In the genomic region with DNA sequence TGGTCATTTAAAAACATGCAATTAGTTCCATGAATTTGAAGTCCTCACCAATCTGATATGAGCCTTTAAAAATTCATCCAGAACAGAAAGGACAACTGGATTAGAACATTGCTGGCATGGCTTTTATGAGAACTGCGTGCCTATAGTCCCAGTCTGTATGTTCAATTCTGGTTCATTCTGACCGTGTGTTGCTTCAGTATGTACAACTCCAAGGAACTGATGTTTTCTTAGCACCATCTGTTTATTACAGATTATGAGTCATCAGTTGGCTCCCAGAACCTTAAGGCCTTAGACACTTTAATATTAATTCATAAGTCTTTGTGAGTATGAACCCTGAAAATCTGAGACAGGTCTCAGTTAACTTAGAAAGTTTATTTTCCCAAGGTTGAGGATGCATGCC, we compare ENCODE assay signal across 18 cellular contexts.
A peak's percentile ranks its signal among the peaks of the same experiment; 100 is the strongest.
DNase-seq lines count a peak whose midpoint lies in the region; ATAC-seq, FAIRE-seq and TF ChIP-seq lines count a peak whose summit lies in the region.
"Had no signal": no experiment of that assay in that cellular context is flagged by ENCODE, and none has a peak within 500 bp of the region (broad histone marks: within the 10 kb centered on the region; RNA-seq: fewer than 3 reads in every experiment).

No MANE protein-coding gene starts in this region.

- ATAC-seq in K562: peak; percentile 55; the same call in 2 of the 3 replicates
- no peak for ATAC-seq in psoas muscle
- no peak for ATAC-seq in HG03097 (IDR thresholded peaks at IDR 0.05; ENCODE audit: low FRiP score, unreplicated experiment)
- ATAC-seq: GM23338 had no signal

- intact Hi-C loops in K562 (cut with micrococcal nuclease) (no loop called here), psoas muscle (cut with DNase I) (no loop called here)

- POLR2A ChIA-PET in AG04449 (lab: Yijun Ruan, JAX): no interaction called here
- POLR2A ChIA-PET in K562 (lab: Yijun Ruan, JAX): no interaction called here

- no peaks in the 10 kb centered on the region for H3K9me3 ChIP-seq in K562 (replicated peaks; ENCODE audit: control insufficient read depth, insufficient read depth, low read depth, low read length)
- H3K9me3 ChIP-seq in psoas muscle: no peaks in the 10 kb centered on the region
- H3K9me3 ChIP-seq: BLaER1, gastrocnemius medialis had no signal

- H3K9me1 ChIP-seq in K562 (ENCODE audit: control insufficient read depth, insufficient read depth, low read length): no peaks in the 10 kb centered on the region

- 10% methylated on average over 2 of the region's 2 CpGs for WGBS in K562 (ENCODE audit: insufficient coverage, low coverage, missing lambda C conversion rate)
- 39 to 59% (median 46%) methylated on average over 2 of the region's 2 CpGs for WGBS in psoas muscle, 3 donors

- no peaks in the 10 kb centered on the region for H3K36me3 ChIP-seq in K562 (ENCODE audit: control insufficient read depth, insufficient read depth, low read length)
- no peaks in the 10 kb centered on the region for H3K36me3 ChIP-seq in psoas muscle (ENCODE audit: insufficient read depth in 1 of 2, low read depth in 1 of 2)
- H3K36me3 ChIP-seq: BLaER1, gastrocnemius medialis had no signal

- TF ChIP-seq EP300 in K562 (IDR thresholded peaks at IDR 0.05; ENCODE audit: low read length): no peak; the same call in 1 of the 2 replicates

- no peak for TF ChIP-seq RAD21 in K562 (CRISPR knock-in tag; conservative IDR thresholded peaks at IDR 0.05 in 1 of 2, IDR thresholded peaks at IDR 0.05 in 1 of 2)

- H3K4me1 ChIP-seq in K562 (replicated peaks in 1 of 2; ENCODE audit: control insufficient read depth in 2 of 2, insufficient read depth in 2 of 2, low read length in 2 of 2): peaks cover 0 to 8% of the 10 kb centered on the region in 2 experiments; a peak in 2 of 5 replicates
- no peaks in the 10 kb centered on the region for H3K4me1 ChIP-seq in psoas muscle
- H3K4me1 ChIP-seq: BLaER1, gastrocnemius medialis had no signal

- CTCF ChIA-PET in AG04449 (lab: Yijun Ruan, JAX): no interaction called here
- CTCF ChIA-PET in K562 (lab: Yijun Ruan, JAX; ENCODE audit: low intra/inter-chr PET ratio): no interaction called here

- H3K4me2 ChIP-seq in K562 (ENCODE audit: insufficient read depth, low read length): no peak overlapping the region
- H3K4me2 ChIP-seq: BLaER1, GM23338 had no signal

- FAIRE-seq in K562 (lab: Jason Lieb, UNC): peak; percentile 26
- FAIRE-seq: colon, TTC549, urothelium cell line had no signal

- H3K27ac ChIP-seq in K562 (ENCODE audit: extremely low read depth, low read depth, low read length): no peak overlapping the region; the same call in 2 of the 3 replicates
- no peak overlapping the region for H3K27ac ChIP-seq in psoas muscle
- H3K27ac ChIP-seq: BLaER1, gastrocnemius medialis had no signal

- no peak overlapping the region for H3K9ac ChIP-seq in K562 (ENCODE audit: insufficient read depth in 1 of 2, low read depth in 2 of 2, low read length in 2 of 2)
- H3K9ac ChIP-seq: BLaER1 had no signal

- DNase-seq in AG04449 (ENCODE audit: low read depth, low spot score) (peak; percentile 4), HCEC 1CT (peak; percentile 80), K562 (ENCODE audit: extremely low read depth in 1 of 4, low spot score in 3 of 4) (peak in 2 of 4 experiments; percentile 16 to 22), hepatic stellate cell (ENCODE audit: low spot score) (peak; percentile 34), DMS79 treated with DMSO at 0.1 percent for 48 hours (lab: John Stamatoyannopoulos, UW) (no peak), psoas muscle (no peak)
- no peak for DNase-seq in activated CD8-positive, alpha-beta memory T cell treated with anti-CD3 and anti-CD28 coated beads, Interleukin-2, amount 50 U/mL, for 48 hours
- DNase-seq: activated naive CD4-positive, alpha-beta T cell treated with anti-CD3 and anti-CD28 coated beads, Interleukin-2, amount 50 U/mL, for 16 hours; gastrocnemius medialis; NCI-H2107; NK-92 treated with Interleukin-12 subunit alpha and Interleukin-12 subunit beta, amount 100 ng/mL, for 24 hours; stimulated activated CD4-positive, alpha-beta T cell treated with anti-CD3 and anti-CD28 coated beads, Interleukin-2, amount 100 ng/mL, for 24 hours had no signal

- H3K27me3 ChIP-seq in K562 (ENCODE audit: control insufficient read depth in 2 of 2, insufficient read depth in 2 of 2, low read length in 2 of 2) (no peaks in the 10 kb centered on the region), psoas muscle (ENCODE audit: insufficient read depth in 3 of 3, low read length in 2 of 3) (no peaks in the 10 kb centered on the region)
- H3K27me3 ChIP-seq: BLaER1, gastrocnemius medialis had no signal

- H3K4me3 ChIP-seq in AG04449 (ENCODE audit: low read depth, low read length): no peak overlapping the region
- H3K4me3 ChIP-seq in K562: no peak overlapping the region
- H3K4me3 ChIP-seq in psoas muscle: no peak overlapping the region
- H3K4me3 ChIP-seq: BLaER1, gastrocnemius medialis, GM23338 had no signal

- H2AFZ ChIP-seq in K562 (ENCODE audit: low read depth, low read length): peak overlapping the region; percentile 43
- H2AFZ ChIP-seq: GM23338 had no signal

- TF ChIP-seq CTCF in AG04449 (IDR thresholded peaks at IDR 0.05; ENCODE audit: insufficient read depth, low read length, missing control alignments) (no peak), K562 (IDR thresholded peaks at IDR 0.05 in 2 of 3, conservative IDR thresholded peaks at IDR 0.05 in 1 of 3; ENCODE audit: insufficient read depth in 2 of 3, low read depth in 1 of 3, low read length in 3 of 3) (no peak), psoas muscle (IDR thresholded peaks at IDR 0.05) (no peak)

- no peak for TF ChIP-seq POLR2A in K562 (conservative IDR thresholded peaks at IDR 0.05)

- H4K20me1 ChIP-seq in K562 (replicated peaks; ENCODE audit: control insufficient read depth, insufficient read depth, low read length): no peaks in the 10 kb centered on the region
- H4K20me1 ChIP-seq: BLaER1 had no signal

- no peaks in the 10 kb centered on the region for H3K79me2 ChIP-seq in K562 (ENCODE audit: control insufficient read depth, insufficient read depth, low read length)

- BruUV-seq in K562 (replicated peaks; lab: Mats Ljungman, UMichigan): no TSS peak

- in situ Hi-C loops in K562 (cut with MboI): no loop called here

TF ChIP-seq in K562, 482 proteins besides CTCF, POLR2A, EP300 and RAD21:
- TF ChIP-seq NCOR1 (IDR thresholded peaks at IDR 0.05) (0 out of 2 replicates have a peak, but pooled peaks have one; percentile 10), SMARCA4 (IDR thresholded peaks at IDR 0.05) (0 out of 2 replicates have a peak, but pooled peaks have one; percentile 21), ATF3 (IDR thresholded peaks at IDR 0.05) (peak; percentile 87), ATF3 (CRISPR knock-in tag; conservative IDR thresholded peaks at IDR 0.05) (no peak), TCF3 (CRISPR knock-in tag; IDR thresholded peaks at IDR 0.05) (0 out of 2 replicates have a peak, but pooled peaks have one; percentile 17), JUND (IDR thresholded peaks at IDR 0.05; ENCODE audit: borderline replicate concordance, low read depth, low read length) (peak; percentile 50; the same call in 1 of the 2 replicates), JUND (tag; IDR thresholded peaks at IDR 0.05; ENCODE audit: borderline replicate concordance, low read depth, low read length) (peak; percentile 61; the same call in 2 of the 3 replicates), SNAPC5 (CRISPR knock-in tag; IDR thresholded peaks at IDR 0.05) (no peak), ARID1B (IDR thresholded peaks at IDR 0.05) (peak; percentile 62), FOSL1 (tag; conservative IDR thresholded peaks at IDR 0.05) (peak; percentile 72)
- TF ChIP-seq, protein P1, sequence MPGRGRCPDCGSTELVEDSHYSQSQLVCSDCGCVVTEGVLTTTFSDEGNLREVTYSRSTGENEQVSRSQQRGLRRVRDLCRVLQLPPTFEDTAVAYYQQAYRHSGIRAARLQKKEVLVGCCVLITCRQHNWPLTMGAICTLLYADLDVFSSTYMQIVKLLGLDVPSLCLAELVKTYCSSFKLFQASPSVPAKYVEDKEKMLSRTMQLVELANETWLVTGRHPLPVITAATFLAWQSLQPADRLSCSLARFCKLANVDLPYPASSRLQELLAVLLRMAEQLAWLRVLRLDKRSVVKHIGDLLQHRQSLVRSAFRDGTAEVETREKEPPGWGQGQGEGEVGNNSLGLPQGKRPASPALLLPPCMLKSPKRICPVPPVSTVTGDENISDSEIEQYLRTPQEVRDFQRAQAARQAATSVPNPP (IDR thresholded peaks at IDR 0.05; ENCODE audit: borderline replicate concordance, insufficient read depth, insufficient read length): no peak

Comparison
In these comparisons a context has a peak if more than half of its experiments do, and no peak if none do; other contexts are left out.
1. DNase-seq: peak in AG04449 (single experiment), HCEC 1CT (single experiment) and hepatic stellate cell (single experiment); none in DMS79 treated with DMSO at 0.1 percent for 48 hours (single experiment), activated CD8-positive, alpha-beta memory T cell treated with anti-CD3 and anti-CD28 coated beads, Interleukin-2, amount 50 U/mL, for 48 hours (single experiment) and psoas muscle (0 of 2).